In genomic region chr22:24583221-24583971, GRCh38 we compare ENCODE assay signal across 1 cellular context.
A peak's percentile ranks its signal among the peaks of the same experiment; 100 is the strongest.
TF ChIP-seq lines count a peak whose summit lies in the region.

No MANE protein-coding gene starts in this region.

TF ChIP-seq in HEK293, 187 proteins besides CTCF, POLR2A, EP300 and RAD21 (continues in another document):
- TF ChIP-seq ZNF518A (tag by site-specific recombination; conservative IDR thresholded peaks at IDR 0.05; ENCODE audit: low read depth) (no peak), ZNF362 (tag by site-specific recombination; IDR thresholded peaks at IDR 0.05) (no peak), MZF1 (tag by site-specific recombination; IDR thresholded peaks at IDR 0.05; ENCODE audit: borderline replicate concordance) (0 out of 2 replicates have a peak, but pooled peaks have one; percentile 10), ZNF707 (tag by site-specific recombination; IDR thresholded peaks at IDR 0.05) (no peak), ZFHX2 (tag by site-specific recombination; conservative IDR thresholded peaks at IDR 0.05) (peak; percentile 36; the same call in 1 of the 2 replicates), ZNF423 (tag by site-specific recombination; IDR thresholded peaks at IDR 0.05) (no peak), ZBTB11 (tag by site-specific recombination; conservative IDR thresholded peaks at IDR 0.05; ENCODE audit: low read depth) (no peak), WT1 (tag by site-specific recombination; IDR thresholded peaks at IDR 0.05) (peak; percentile 69), ZNF280D (tag by site-specific recombination; IDR thresholded peaks at IDR 0.05) (no peak), SCRT1 (tag by site-specific recombination; IDR thresholded peaks at IDR 0.05; ENCODE audit: borderline replicate concordance) (peak; percentile 97), ZNF311 (tag by site-specific recombination; IDR thresholded peaks at IDR 0.05; ENCODE audit: borderline replicate concordance) (no peak), PATZ1 (tag by site-specific recombination; IDR thresholded peaks at IDR 0.05) (peak; percentile 23; the same call in 1 of the 2 replicates), ZNF701 (tag by site-specific recombination; IDR thresholded peaks at IDR 0.05) (no peak), IKZF3 (tag by site-specific recombination; IDR thresholded peaks at IDR 0.05) (peak; percentile 68; the same call in 1 of the 2 replicates), PRDM6 (tag by site-specific recombination; IDR thresholded peaks at IDR 0.05) (peak; percentile 46; the same call in 1 of the 2 replicates), ELK4 (IDR thresholded peaks at IDR 0.05; ENCODE audit: borderline replicate concordance, low read depth, low read length) (no peak), ZNF280C (tag by site-specific recombination; IDR thresholded peaks at IDR 0.05) (no peak), ZNF488 (tag by site-specific recombination; IDR thresholded peaks at IDR 0.05) (no peak), OSR2 (tag by site-specific recombination; IDR thresholded peaks at IDR 0.05) (peak; percentile 74; the same call in 1 of the 2 replicates), ZNF416 (tag by site-specific recombination; IDR thresholded peaks at IDR 0.05) (no peak), YY2 (tag by site-specific recombination; IDR thresholded peaks at IDR 0.05) (peak; percentile 60; the same call in 1 of the 2 replicates), ZSCAN4 (tag by site-specific recombination; IDR thresholded peaks at IDR 0.05) (no peak), ZNF138 (tag by site-specific recombination; IDR thresholded peaks at IDR 0.05; ENCODE audit: borderline replicate concordance) (no peak), ZBTB17 (tag by site-specific recombination; IDR thresholded peaks at IDR 0.05) (peak; percentile 89), ZEB2 (tag by site-specific recombination; IDR thresholded peaks at IDR 0.05) (peak; percentile 32; the same call in 1 of the 2 replicates), ZNF335 (tag by site-specific recombination; conservative IDR thresholded peaks at IDR 0.05) (peak; percentile 80), ZBTB6 (tag by site-specific recombination; IDR thresholded peaks at IDR 0.05) (no peak), PRDM1 (tag by site-specific recombination; IDR thresholded peaks at IDR 0.05) (peak; percentile 73)
